2 cellular contexts compared by ENCODE assay signal in the genomic region with DNA sequence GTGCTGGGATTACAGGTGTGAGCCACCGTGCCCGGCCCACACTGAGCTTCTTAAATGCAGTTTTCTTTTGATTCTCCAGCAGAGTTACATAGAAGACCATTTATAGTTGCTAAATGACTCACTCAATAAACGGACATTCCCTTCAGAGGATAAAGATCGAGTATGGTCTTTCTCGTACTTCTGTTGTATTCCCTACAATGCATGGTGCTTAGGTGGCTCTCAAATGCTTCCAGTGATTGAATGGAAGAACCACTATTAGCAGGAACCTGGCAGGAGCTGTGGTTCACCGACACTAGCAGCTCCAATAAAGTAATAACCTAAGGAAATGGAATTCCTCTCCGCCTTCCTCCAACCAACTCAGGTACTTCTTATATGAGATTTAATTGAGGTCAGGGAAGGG.
TF ChIP-seq lines count a peak whose summit lies in the region.

No MANE protein-coding gene starts in this region.

TF ChIP-seq in A549, 52 proteins besides CTCF, POLR2A, EP300 and RAD21 (continued from another document):
- no peak for TF ChIP-seq EHF (CRISPR knock-in tag; IDR thresholded peaks at IDR 0.05)
TF ChIP-seq in A549: peak in this region for 1.

TF ChIP-seq in HCT116, 20 proteins besides CTCF, POLR2A, EP300 and RAD21 (continued from another document):
- TF ChIP-seq, protein P1, sequence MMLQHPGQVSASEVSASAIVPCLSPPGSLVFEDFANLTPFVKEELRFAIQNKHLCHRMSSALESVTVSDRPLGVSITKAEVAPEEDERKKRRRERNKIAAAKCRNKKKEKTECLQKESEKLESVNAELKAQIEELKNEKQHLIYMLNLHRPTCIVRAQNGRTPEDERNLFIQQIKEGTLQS (IDR thresholded peaks at IDR 0.05), result no peak
- no peak for TF ChIP-seq CEBPB (IDR thresholded peaks at IDR 0.05; ENCODE audit: low read depth)
- TF ChIP-seq, protein P2, sequence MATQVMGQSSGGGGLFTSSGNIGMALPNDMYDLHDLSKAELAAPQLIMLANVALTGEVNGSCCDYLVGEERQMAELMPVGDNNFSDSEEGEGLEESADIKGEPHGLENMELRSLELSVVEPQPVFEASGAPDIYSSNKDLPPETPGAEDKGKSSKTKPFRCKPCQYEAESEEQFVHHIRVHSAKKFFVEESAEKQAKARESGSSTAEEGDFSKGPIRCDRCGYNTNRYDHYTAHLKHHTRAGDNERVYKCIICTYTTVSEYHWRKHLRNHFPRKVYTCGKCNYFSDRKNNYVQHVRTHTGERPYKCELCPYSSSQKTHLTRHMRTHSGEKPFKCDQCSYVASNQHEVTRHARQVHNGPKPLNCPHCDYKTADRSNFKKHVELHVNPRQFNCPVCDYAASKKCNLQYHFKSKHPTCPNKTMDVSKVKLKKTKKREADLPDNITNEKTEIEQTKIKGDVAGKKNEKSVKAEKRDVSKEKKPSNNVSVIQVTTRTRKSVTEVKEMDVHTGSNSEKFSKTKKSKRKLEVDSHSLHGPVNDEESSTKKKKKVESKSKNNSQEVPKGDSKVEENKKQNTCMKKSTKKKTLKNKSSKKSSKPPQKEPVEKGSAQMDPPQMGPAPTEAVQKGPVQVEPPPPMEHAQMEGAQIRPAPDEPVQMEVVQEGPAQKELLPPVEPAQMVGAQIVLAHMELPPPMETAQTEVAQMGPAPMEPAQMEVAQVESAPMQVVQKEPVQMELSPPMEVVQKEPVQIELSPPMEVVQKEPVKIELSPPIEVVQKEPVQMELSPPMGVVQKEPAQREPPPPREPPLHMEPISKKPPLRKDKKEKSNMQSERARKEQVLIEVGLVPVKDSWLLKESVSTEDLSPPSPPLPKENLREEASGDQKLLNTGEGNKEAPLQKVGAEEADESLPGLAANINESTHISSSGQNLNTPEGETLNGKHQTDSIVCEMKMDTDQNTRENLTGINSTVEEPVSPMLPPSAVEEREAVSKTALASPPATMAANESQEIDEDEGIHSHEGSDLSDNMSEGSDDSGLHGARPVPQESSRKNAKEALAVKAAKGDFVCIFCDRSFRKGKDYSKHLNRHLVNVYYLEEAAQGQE (IDR thresholded peaks at IDR 0.05; ENCODE audit: low read depth), result no peak
- TF ChIP-seq EGR1 (IDR thresholded peaks at IDR 0.05; ENCODE audit: low read depth), result no peak
- TF ChIP-seq, protein P3, sequence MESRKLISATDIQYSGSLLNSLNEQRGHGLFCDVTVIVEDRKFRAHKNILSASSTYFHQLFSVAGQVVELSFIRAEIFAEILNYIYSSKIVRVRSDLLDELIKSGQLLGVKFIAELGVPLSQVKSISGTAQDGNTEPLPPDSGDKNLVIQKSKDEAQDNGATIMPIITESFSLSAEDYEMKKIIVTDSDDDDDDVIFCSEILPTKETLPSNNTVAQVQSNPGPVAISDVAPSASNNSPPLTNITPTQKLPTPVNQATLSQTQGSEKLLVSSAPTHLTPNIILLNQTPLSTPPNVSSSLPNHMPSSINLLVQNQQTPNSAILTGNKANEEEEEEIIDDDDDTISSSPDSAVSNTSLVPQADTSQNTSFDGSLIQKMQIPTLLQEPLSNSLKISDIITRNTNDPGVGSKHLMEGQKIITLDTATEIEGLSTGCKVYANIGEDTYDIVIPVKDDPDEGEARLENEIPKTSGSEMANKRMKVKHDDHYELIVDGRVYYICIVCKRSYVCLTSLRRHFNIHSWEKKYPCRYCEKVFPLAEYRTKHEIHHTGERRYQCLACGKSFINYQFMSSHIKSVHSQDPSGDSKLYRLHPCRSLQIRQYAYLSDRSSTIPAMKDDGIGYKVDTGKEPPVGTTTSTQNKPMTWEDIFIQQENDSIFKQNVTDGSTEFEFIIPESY (IDR thresholded peaks at IDR 0.05; ENCODE audit: extremely low read depth, insufficient replicate concordance, low read length), result no peak
- TF ChIP-seq YY1 (IDR thresholded peaks at IDR 0.05; ENCODE audit: extremely low read depth, insufficient replicate concordance, low read depth, low read length), result no peak
- TF ChIP-seq, protein P4, sequence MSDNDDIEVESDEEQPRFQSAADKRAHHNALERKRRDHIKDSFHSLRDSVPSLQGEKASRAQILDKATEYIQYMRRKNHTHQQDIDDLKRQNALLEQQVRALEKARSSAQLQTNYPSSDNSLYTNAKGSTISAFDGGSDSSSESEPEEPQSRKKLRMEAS (IDR thresholded peaks at IDR 0.05), result no peak
- no peak for TF ChIP-seq SP1 (IDR thresholded peaks at IDR 0.05; ENCODE audit: low read depth)
- no peak for TF ChIP-seq CBX3 (IDR thresholded peaks at IDR 0.05; ENCODE audit: low read depth)
- no peak for TF ChIP-seq ZFX (IDR thresholded peaks at IDR 0.05)
- no peak for TF ChIP-seq ELF1 (IDR thresholded peaks at IDR 0.05; ENCODE audit: borderline replicate concordance, low read depth)
- no peak for TF ChIP-seq EZH2phosphoT487 (IDR thresholded peaks at IDR 0.05; ENCODE audit: borderline replicate concordance)
- TF ChIP-seq SRF (IDR thresholded peaks at IDR 0.05; ENCODE audit: low read depth), result no peak
- no peak for TF ChIP-seq TCF7L2 (IDR thresholded peaks at IDR 0.05; ENCODE audit: borderline replicate concordance, extremely low read depth, insufficient read depth, insufficient read length)
- TF ChIP-seq EZH2 (IDR thresholded peaks at IDR 0.05), result no peak
